Comparison of ENCODE assay signal across 10 cellular contexts in genomic region chr6:139392834-139393233, GRCh38. TPM values are rescaled to one million over a fixed set of nuclear protein-coding genes. Genes with fewer than 3 reads are reported as not detected.
A peak's percentile ranks its signal among the peaks of the same experiment; 100 is the strongest.
DNase-seq lines count a peak whose midpoint lies in the region; ATAC-seq, FAIRE-seq and TF ChIP-seq lines count a peak whose summit lies in the region.
"Had no signal": no experiment of that assay in that cellular context is flagged by ENCODE, and none has a peak within 500 bp of the region (broad histone marks: within the 10 kb centered on the region; RNA-seq: fewer than 3 reads in every experiment).

No MANE protein-coding gene starts in this region.

- DNase-seq in GM12891 (ENCODE audit: insufficient read length, low spot score) (peak; percentile 31), cardiac fibroblast (ENCODE audit: low read depth in 2 of 2) (peak; percentile 18 to 45), lower leg skin (ENCODE audit: low spot score in 2 of 2) (no peak), NCI-H146 treated with DMSO at 0.1 percent for 48 hours (lab: John Stamatoyannopoulos, UW; ENCODE audit: unreplicated experiment) (no peak), occipital lobe (lab: John Stamatoyannopoulos, UW) (no peak)
- DNase-seq in activated effector memory CD4-positive, alpha-beta T cell treated with anti-CD3 and anti-CD28 coated beads, Interleukin-2, amount 50 U/mL, for 16 hours, result no peak
- DNase-seq: activated CD4-positive, alpha-beta T cell treated with anti-CD3 and anti-CD28 coated beads, Interleukin-2, amount 50 U/mL, for 1 hour; NCI-H1048 had no signal

- intact Hi-C loops in lower leg skin (cut with DNase I; ENCODE audit: low total_unique reads), result no loop called here

- TF ChIP-seq POLR2A in GM12891 (IDR thresholded peaks at IDR 0.05; ENCODE audit: low read depth, low read length) (no peak), lower leg skin (IDR thresholded peaks at IDR 0.05) (no peak)

- TF ChIP-seq CTCF in cardiac fibroblast (IDR thresholded peaks at IDR 0.05; ENCODE audit: low read depth, low read length) (no peak), lower leg skin (IDR thresholded peaks at IDR 0.05) (no peak)

- FAIRE-seq in GM12891 (lab: Jason Lieb, UNC), result peak; percentile 80

- ATAC-seq in GM21526 (IDR thresholded peaks at IDR 0.05; ENCODE audit: low FRiP score, unreplicated experiment) (peak; percentile 97), HG03439 (IDR thresholded peaks at IDR 0.05; ENCODE audit: unreplicated experiment) (peak; percentile 95)

- H3K4me3 ChIP-seq in cardiac fibroblast (replicated peaks in 1 of 2; ENCODE audit: low read depth in 2 of 2, low read length in 2 of 2), result no peak overlapping the region
- no peak overlapping the region for H3K4me3 ChIP-seq in lower leg skin (ENCODE audit: low read depth, poor library complexity, severe bottlenecking)

- 83 to 94% methylated on average over 2 of the region's 2 CpGs for WGBS in lower leg skin, 2 donors

TF ChIP-seq in GM12891, 5 proteins besides CTCF, POLR2A, EP300 and RAD21:
- TF ChIP-seq TAF1 (IDR thresholded peaks at IDR 0.05; ENCODE audit: low read depth, low read length) (no peak), SPI1 (IDR thresholded peaks at IDR 0.05; ENCODE audit: low read depth, low read length) (no peak), PAX5 (IDR thresholded peaks at IDR 0.05; ENCODE audit: insufficient read depth, low read length, severe bottlenecking) (no peak), POU2F2 (IDR thresholded peaks at IDR 0.05; ENCODE audit: low read depth, low read length) (no peak)

RNA-seq across cellular contexts. Expression of gene CITED2, which starts 18.4 kb away (rescaled TPM):
- polyA plus RNA-seq in GM12891 (2012; ENCODE audit: low read depth, missing spikeins), result 9.6 TPM
- 100 to 1,000 TPM; 155 to 313 (median 257) TPM for total RNA-seq in lower leg skin
- 33.1 TPM for total RNA-seq in occipital lobe

Comparison
In these comparisons a context has a peak if more than half of its experiments do, and no peak if none do; other contexts are left out.
1. DNase-seq: peak in GM12891 (single experiment) and cardiac fibroblast (2 of 2); none in lower leg skin (0 of 2), activated effector memory CD4-positive, alpha-beta T cell treated with anti-CD3 and anti-CD28 coated beads, Interleukin-2, amount 50 U/mL, for 16 hours (single experiment), NCI-H146 treated with DMSO at 0.1 percent for 48 hours (single experiment) and occipital lobe (single experiment).